In genomic region chr7:149872419-149873073, GRCh38 we compare ENCODE assay signal across 8 cellular contexts. TPM values are rescaled to one million over a fixed set of nuclear protein-coding genes. Genes with fewer than 3 reads are reported as not detected.
DNase-seq lines count a peak whose midpoint lies in the region; ATAC-seq and TF ChIP-seq lines count a peak whose summit lies in the region.

No MANE protein-coding gene starts in this region.

- no peak for TF ChIP-seq EP300 in stomach (IDR thresholded peaks at IDR 0.05)

- H3K36me3 ChIP-seq in MM.1S (replicated peaks; ENCODE audit: insufficient read depth, low read length) (no peaks in the 10 kb centered on the region), liver (ENCODE audit: control insufficient read depth in 4 of 4, insufficient read depth in 3 of 4, low read depth in 1 of 4, low read length in 3 of 4) (no peaks in the 10 kb centered on the region), stomach (peaks cover 0 to 14% (median 0%) of the 10 kb centered on the region in 4 donors)
- peaks cover 3% of the 10 kb centered on the region for H3K36me3 ChIP-seq in effector memory CD4-positive, alpha-beta T cell (ENCODE audit: control insufficient read depth, insufficient read depth, low read length)

- TF ChIP-seq CTCF in MM.1S (IDR thresholded peaks at IDR 0.05; ENCODE audit: low read length) (no peak), liver (IDR thresholded peaks at IDR 0.05; ENCODE audit: low read depth, low read length, missing input control) (peak; percentile 37), stomach (IDR thresholded peaks at IDR 0.05) (no peak)

- ATAC-seq in SK-N-SH treated with all-trans-retinoic acid at 6 μM for 48 hours (peak; percentile 82), GM21737 (IDR thresholded peaks at IDR 0.05; ENCODE audit: unreplicated experiment) (no peak)

- peak; percentile 53 to 54 for TF ChIP-seq RAD21 in liver (IDR thresholded peaks at IDR 0.05)

- intact Hi-C loops in stomach (cut with DNase I; ENCODE audit: low total_unique reads) = no loop called here

- peaks cover 46% of the 10 kb centered on the region for H3K4me1 ChIP-seq in MM.1S (ENCODE audit: low read length)
- H3K4me1 ChIP-seq in effector memory CD4-positive, alpha-beta T cell (ENCODE audit: control insufficient read depth, insufficient read depth, low read length, poor library complexity, severe bottlenecking) = peaks cover 66% of the 10 kb centered on the region
- H3K4me1 ChIP-seq in liver (ENCODE audit: control insufficient read depth in 4 of 4, insufficient read depth in 4 of 4, low read length in 3 of 4) = peaks cover 5 to 36% (median 23%) of the 10 kb centered on the region in 4 donors
- H3K4me1 ChIP-seq in stomach = peaks cover 4 to 31% (median 28%) of the 10 kb centered on the region in 4 donors

- peaks cover 16% of the 10 kb centered on the region for H3K79me2 ChIP-seq in MM.1S (ENCODE audit: low read length)

- H3K4me3 ChIP-seq in MM.1S (ENCODE audit: low read length) (peak overlapping the region; percentile 90), liver (ENCODE audit: low read depth in 1 of 3, low read length in 3 of 3) (peak overlapping the region in 2 of 3 donors; percentile 61 to 81), stomach (peak overlapping the region; percentile 56 to 90 (median 67))
- peak overlapping the region; percentile 88 for H3K4me3 ChIP-seq in effector memory CD4-positive, alpha-beta T cell (ENCODE audit: insufficient read depth, low read depth, low read length, poor library complexity, severe bottlenecking)

- H3K27me3 ChIP-seq in MM.1S (replicated peaks; ENCODE audit: insufficient read depth, low read length) = no peaks in the 10 kb centered on the region
- H3K27me3 ChIP-seq in effector memory CD4-positive, alpha-beta T cell (replicated peaks; ENCODE audit: control insufficient read depth, insufficient read depth, low read length, poor library complexity, severe bottlenecking) = no peaks in the 10 kb centered on the region
- no peaks in the 10 kb centered on the region for H3K27me3 ChIP-seq in liver (ENCODE audit: control insufficient read depth in 4 of 4, insufficient read depth in 4 of 4, low read length in 3 of 4)
- H3K27me3 ChIP-seq in stomach = no peaks in the 10 kb centered on the region

- no peak for TF ChIP-seq POLR2A in stomach (IDR thresholded peaks at IDR 0.05)

- peak overlapping the region; percentile 97 for H3K4me2 ChIP-seq in MM.1S (ENCODE audit: low read depth, low read length)

- no peaks in the 10 kb centered on the region for H3K9me2 ChIP-seq in MM.1S (replicated peaks; ENCODE audit: insufficient read depth, low read length)

- H3K9ac ChIP-seq in MM.1S (ENCODE audit: low read length) (peak overlapping the region; percentile 62; the same call in 1 of the 2 replicates), liver (ENCODE audit: low read depth in 1 of 2, low read length in 2 of 2) (peak overlapping the region in 1 of 2 donors; percentile 76)

- H3K27ac ChIP-seq in MM.1S (ENCODE audit: low read length) (no peak overlapping the region), liver (ENCODE audit: low read depth in 1 of 2, low read length in 2 of 2) (peak overlapping the region; percentile 72 to 79), stomach (peak overlapping the region in 4 of 5 donors; percentile 75 to 94 (median 87))
- H3K27ac ChIP-seq in effector memory CD4-positive, alpha-beta T cell (ENCODE audit: insufficient read depth, low read length, poor library complexity, severe bottlenecking) = peak overlapping the region; percentile 77

- peak overlapping the region; percentile 92 for H2AFZ ChIP-seq in MM.1S (ENCODE audit: low read length)

- 24% methylated on average over 13 of the region's 13 CpGs for WGBS in liver
- WGBS in stomach, 5 donors = 22 to 27% (median 22%) methylated on average over 13 of the region's 13 CpGs

- H3F3A ChIP-seq in MM.1S (ENCODE audit: insufficient read depth, low read length) = peaks cover 9% of the 10 kb centered on the region; the same call in 1 of the 2 replicates

- peak; percentile 67 for DNase-seq in stimulated activated CD4-positive, alpha-beta T cell treated with anti-CD3 and anti-CD28 coated beads, Interleukin-15, amount 100 ng/mL, for 24 hours
- DNase-seq in stimulated activated CD4-positive, alpha-beta T cell treated with anti-CD3 and anti-CD28 coated beads, Interleukin-2, amount 100 ng/mL, for 48 hours = no peak
- DNase-seq in MM.1S = no peak
- no peak for DNase-seq in effector memory CD4-positive, alpha-beta T cell
- DNase-seq in stomach = peak; percentile 67

- H3K9me3 ChIP-seq in MM.1S (replicated peaks; ENCODE audit: insufficient read depth, low read length) = no peaks in the 10 kb centered on the region
- no peaks in the 10 kb centered on the region for H3K9me3 ChIP-seq in effector memory CD4-positive, alpha-beta T cell (ENCODE audit: control insufficient read depth, low read length)
- no peaks in the 10 kb centered on the region for H3K9me3 ChIP-seq in liver (ENCODE audit: control insufficient read depth in 4 of 4, low read length in 3 of 4)
- H3K9me3 ChIP-seq in stomach = no peaks in the 10 kb centered on the region

- no peaks in the 10 kb centered on the region for H4K20me1 ChIP-seq in MM.1S (ENCODE audit: insufficient read depth, low read length)

TF ChIP-seq in SK-N-SH treated with all-trans-retinoic acid at 6 μM for 48 hours, 23 proteins besides CTCF, POLR2A, EP300 and RAD21 (continues in another document):
- TF ChIP-seq ZFP30 (CRISPR knock-in tag; IDR thresholded peaks at IDR 0.05) = no peak
- no peak for TF ChIP-seq CSRNP3 (CRISPR knock-in tag; IDR thresholded peaks at IDR 0.05)
- TF ChIP-seq OSR1 (CRISPR knock-in tag; IDR thresholded peaks at IDR 0.05) = no peak
- TF ChIP-seq GLIS3 (CRISPR knock-in tag; IDR thresholded peaks at IDR 0.05) = 0 out of 2 replicates have a peak, but pooled peaks have one; percentile 59
- TF ChIP-seq CREB5 (CRISPR knock-in tag; IDR thresholded peaks at IDR 0.05; ENCODE audit: low read depth) = peak; percentile 79

TF ChIP-seq in liver, 16 proteins besides CTCF, POLR2A, EP300 and RAD21 (continues in another document):
- no peak for TF ChIP-seq FOXA1 (IDR thresholded peaks at IDR 0.05)
- TF ChIP-seq ATF3 (IDR thresholded peaks at IDR 0.05) = no peak
- no peak for TF ChIP-seq ZBTB33 (IDR thresholded peaks at IDR 0.05)
- TF ChIP-seq HNF4A (conservative IDR thresholded peaks at IDR 0.05) = no peak
- TF ChIP-seq HNF4G (IDR thresholded peaks at IDR 0.05) = no peak
- no peak for TF ChIP-seq FOXA2 (IDR thresholded peaks at IDR 0.05)
- TF ChIP-seq SP1 (IDR thresholded peaks at IDR 0.05) = peak; percentile 79
- TF ChIP-seq MAX (IDR thresholded peaks at IDR 0.05) = peak; percentile 92
- TF ChIP-seq REST (IDR thresholded peaks at IDR 0.05) = peak; percentile 87
- TF ChIP-seq TAF1 (conservative IDR thresholded peaks at IDR 0.05) = no peak
- no peak for TF ChIP-seq NR2F2 (IDR thresholded peaks at IDR 0.05)
- no peak for TF ChIP-seq JUND (IDR thresholded peaks at IDR 0.05)

RNA-seq across cellular contexts. Expression of gene ATP6V0E2, which starts 1.2 kb away (rescaled TPM):
- 10 to 100 TPM in 1 of 2 donors, 1 to 10 TPM in 1; 9.8 to 41.2 TPM for total RNA-seq in liver
- 10 to 100 TPM; 53.7 to 77.1 TPM for polyA plus RNA-seq in liver
- 10 to 100 TPM in 3 of 5 donors, 1 to 10 TPM in 1, not detected in 1; 5.1 to 83.5 (median 12.5) TPM for total RNA-seq in stomach
- polyA plus RNA-seq in stomach = 10 to 100 TPM; 17.1 to 22.4 (median 19.4) TPM

RNA-seq across cellular contexts. Expression of gene ZNF862, which starts 34.4 kb away (rescaled TPM):
- total RNA-seq in liver (1 to 10 TPM; 5.2 to 9.4 TPM), stomach (10 to 100 TPM in 2 of 5 donors, 1 to 10 TPM in 3; 7.0 to 13.4 (median 7.3) TPM)
- polyA plus RNA-seq in liver (1 to 10 TPM; 1.9 to 2.5 TPM), stomach (1 to 10 TPM; 2.4 to 7.5 (median 2.6) TPM)

Comparison
In these comparisons a context has a peak if more than half of its experiments do, and no peak if none do; other contexts are left out.
1. DNase-seq: peak in stimulated activated CD4-positive, alpha-beta T cell treated with anti-CD3 and anti-CD28 coated beads, Interleukin-15, amount 100 ng/mL, for 24 hours (single experiment) and stomach (single experiment); none in stimulated activated CD4-positive, alpha-beta T cell treated with anti-CD3 and anti-CD28 coated beads, Interleukin-2, amount 100 ng/mL, for 48 hours (0 of 2), MM.1S (single experiment) and effector memory CD4-positive, alpha-beta T cell (0 of 3).
2. Peak in every context shown above with its lines, with median percentiles within 50 percentile points of each other: H3K4me3 ChIP-seq.